In genomic region chr7:770336-770735, GRCh38 we compare ENCODE assay signal across 24 cellular contexts. TPM values are rescaled to one million over a fixed set of nuclear protein-coding genes. Genes with fewer than 3 reads are reported as not detected.
DNase-seq lines count a peak whose midpoint lies in the region; ATAC-seq, FAIRE-seq and TF ChIP-seq lines count a peak whose summit lies in the region.
"Had no signal": no experiment of that assay in that cellular context is flagged by ENCODE, and none has a peak within 500 bp of the region (broad histone marks: within the 10 kb centered on the region; RNA-seq: fewer than 3 reads in every experiment).

No MANE protein-coding gene starts in this region.

- H3K4me3 ChIP-seq in Caco-2 (ENCODE audit: low read depth, low read length) (no peak overlapping the region), GM12878 (no peak overlapping the region), suprapubic skin (no peak overlapping the region)
- H3K4me3 ChIP-seq: GM23338 had no signal

- H3K27me3 Mint-ChIP-seq in Caco-2 (ENCODE audit: insufficient read depth, unreplicated experiment), result no peaks in the 10 kb centered on the region
- no peaks in the 10 kb centered on the region for H3K27me3 Mint-ChIP-seq in mesothelial cell of epicardium (ENCODE audit: low read depth)
- H3K27me3 Mint-ChIP-seq: naive B cell; stimulated activated memory B cell treated with anti-CD40 and anti-IgM and Interleukin-4, amounts not matched to agents 10 μg/mL and 1 μg/mL and 100 μg/mL, for 72 hours had no signal

- peaks cover 7% of the 10 kb centered on the region for H3K4me1 Mint-ChIP-seq in Caco-2 (ENCODE audit: low read depth, unreplicated experiment)
- peaks cover 22% of the 10 kb centered on the region for H3K4me1 Mint-ChIP-seq in mesothelial cell of epicardium
- H3K4me1 Mint-ChIP-seq: CD14-positive monocyte, GM23338 had no signal

- RAD21 ChIA-PET in GM12878 (lab: Charles Lee; ENCODE audit: unreplicated experiment), result interaction anchor here (1.4 kb wide), 1 partner anchor 448 kb away, joined by 3 read pairs; no protein-coding TSS in a partner anchor

- DNase-seq in Caco-2 (no peak), GM12878 (ENCODE audit: low read depth, low spot score) (no peak), mesothelial cell of epicardium (ENCODE audit: low spot score in 2 of 2, unreplicated experiment in 2 of 2) (no peak), suprapubic skin (ENCODE audit: low spot score in 2 of 2) (no peak), NCI-H187 (lab: John Stamatoyannopoulos, UW) (no peak), foreskin melanocyte (no peak)
- DNase-seq in stimulated activated CD4-positive, alpha-beta T cell treated with anti-CD3 and anti-CD28 coated beads, Interleukin-4, amount 100 ng/mL, for 4 hours, result no peak
- DNase-seq: activated CD4-positive, alpha-beta T cell treated with anti-CD3 and anti-CD28 coated beads for 4 hours; activated naive CD4-positive, alpha-beta T cell treated with anti-CD3 and anti-CD28 coated beads for 36 hours; activated T-cell treated with anti-CD3 and anti-CD28 coated beads, Interleukin-2, amount 50 U/mL, for 72 hours; central memory CD4-positive, alpha-beta T cell; dorsolateral prefrontal cortex; islet precursor cell; naive B cell; NCI-H1092; NCI-H2081; NCI-H446; SHP77; stimulated activated CD4-positive, alpha-beta T cell treated with anti-CD3 and anti-CD28 coated beads, Interleukin-1b, Interleukin-23, amount 100 ng/mL, for 48 hours; T-helper 1 cell; trophoblast cell had no signal

- H3K4me3 Mint-ChIP-seq in Caco-2 (ENCODE audit: unreplicated experiment) (no peak overlapping the region), mesothelial cell of epicardium (no peak overlapping the region)
- H3K4me3 Mint-ChIP-seq: activated naive CD4-positive, alpha-beta T cell treated with anti-CD3 and anti-CD28 coated beads for 36 hours; activated T-cell treated with anti-CD3 and anti-CD28 coated beads, Interleukin-2, amount 50 U/mL, for 72 hours; CD14-positive monocyte; GM23338; naive B cell; stimulated activated memory B cell treated with anti-CD40 and anti-IgM and Interleukin-4, amounts not matched to agents 10 μg/mL and 1 μg/mL and 100 μg/mL, for 72 hours had no signal

- H3K27ac ChIP-seq in GM12878 (ENCODE audit: control insufficient read depth, insufficient read depth), result no peak overlapping the region
- peak overlapping the region; percentile 45 for H3K27ac ChIP-seq in suprapubic skin

- H3K4me1 ChIP-seq in Caco-2 (peaks cover 24% of the 10 kb centered on the region), GM12878 (ENCODE audit: control insufficient read depth, insufficient read depth, low read length) (no peaks in the 10 kb centered on the region), suprapubic skin (peaks cover 23% of the 10 kb centered on the region)

- H3K27ac Mint-ChIP-seq in Caco-2 (ENCODE audit: unreplicated experiment) (peak overlapping the region; percentile 63), mesothelial cell of epicardium (peak overlapping the region; percentile 62)
- H3K27ac Mint-ChIP-seq: activated naive CD4-positive, alpha-beta T cell treated with anti-CD3 and anti-CD28 coated beads for 36 hours; activated T-cell treated with anti-CD3 and anti-CD28 coated beads, Interleukin-2, amount 50 U/mL, for 72 hours; GM23338; stimulated activated memory B cell treated with anti-CD40 and anti-IgM and Interleukin-4, amounts not matched to agents 10 μg/mL and 1 μg/mL and 100 μg/mL, for 72 hours had no signal

- no peak overlapping the region for H3K9ac ChIP-seq in GM12878 (ENCODE audit: control insufficient read depth, insufficient read depth, low read length)

- no peak overlapping the region for H3K4me2 ChIP-seq in GM12878 (ENCODE audit: control insufficient read depth, insufficient read depth)
- H3K4me2 ChIP-seq: GM23338 had no signal

- H3K36me3 ChIP-seq in Caco-2 (ENCODE audit: control insufficient read depth, insufficient read depth, low read length), result peaks cover 4% of the 10 kb centered on the region
- peaks cover 4 to 6% of the 10 kb centered on the region in 2 experiments; a peak in 3 of 4 replicates for H3K36me3 ChIP-seq in GM12878 (ENCODE audit: control insufficient read depth in 2 of 2, insufficient read depth in 2 of 2, low read length in 1 of 2)
- H3K36me3 ChIP-seq in suprapubic skin, result peaks cover 24% of the 10 kb centered on the region

- FAIRE-seq in GM12878 (lab: Jason Lieb, UNC), result no peak

- H3K36me3 Mint-ChIP-seq in Caco-2 (ENCODE audit: insufficient read depth, unreplicated experiment) (peaks cover 67% of the 10 kb centered on the region), mesothelial cell of epicardium (peaks cover 29% of the 10 kb centered on the region)

- no peak for ATAC-seq in GM12878
- ATAC-seq: activated T-cell treated with anti-CD3 and anti-CD28 coated beads, Interleukin-2, amount 50 U/mL, for 72 hours; GM23338 had no signal

- TF ChIP-seq RAD21 in GM12878 (IDR thresholded peaks at IDR 0.05; ENCODE audit: insufficient read depth, low read depth, low read length), result no peak

- in situ Hi-C loops in GM12878 (cut with MboI), result no loop called here

- no peaks in the 10 kb centered on the region for H3K9me3 Mint-ChIP-seq in Caco-2 (ENCODE audit: unreplicated experiment)
- H3K9me3 Mint-ChIP-seq in mesothelial cell of epicardium, result no peaks in the 10 kb centered on the region
- H3K9me3 Mint-ChIP-seq: activated naive CD4-positive, alpha-beta T cell treated with anti-CD3 and anti-CD28 coated beads for 36 hours; activated T-cell treated with anti-CD3 and anti-CD28 coated beads, Interleukin-2, amount 50 U/mL, for 72 hours; GM23338; naive B cell; stimulated activated memory B cell treated with anti-CD40 and anti-IgM and Interleukin-4, amounts not matched to agents 10 μg/mL and 1 μg/mL and 100 μg/mL, for 72 hours had no signal

- intact Hi-C loops in Caco-2 (cut with micrococcal nuclease; ENCODE audit: unreplicated experiment), result no loop called here
- intact Hi-C loops in GM12878 (cut with micrococcal nuclease; ENCODE audit: unreplicated experiment), result loop anchor here (5.0 kb wide), 1 partner anchor 448 kb away; no protein-coding TSS in a partner anchor

- WGBS in GM12878 (ENCODE audit: insufficient coverage, insufficient replicate concordance, low lambda C conversion rate, missing lambda C conversion rate), result 71% methylated on average over 14 of the region's 14 CpGs
- 84% methylated on average over 5 of the region's 14 CpGs for WGBS in suprapubic skin

- no peaks in the 10 kb centered on the region for H3K27me3 ChIP-seq in Caco-2 (replicated peaks; ENCODE audit: control insufficient read depth, insufficient read depth, low read length)
- no peaks in the 10 kb centered on the region for H3K27me3 ChIP-seq in GM12878 (replicated peaks in 1 of 2; ENCODE audit: control insufficient read depth in 2 of 2, insufficient read depth in 2 of 2, low read length in 1 of 2)
- no peaks in the 10 kb centered on the region for H3K27me3 ChIP-seq in suprapubic skin
- H3K27me3 ChIP-seq: dorsolateral prefrontal cortex had no signal

- POLR2A ChIA-PET in Caco-2 (lab: Charles Lee), result no interaction called here
- POLR2A ChIA-PET in GM12878 (lab: Charles Lee), result interaction anchor here (0.6 kb wide), 1 partner anchor 198 kb away, joined by 3 read pairs; no protein-coding TSS in a partner anchor

- TF ChIP-seq CTCF in Caco-2 (IDR thresholded peaks at IDR 0.05; ENCODE audit: insufficient read depth in 1 of 2, low read depth in 1 of 2, low read length in 1 of 2, severe bottlenecking in 1 of 2, unreplicated experiment in 1 of 2) (no peak), GM12878 (IDR thresholded peaks at IDR 0.05 in 2 of 3, conservative IDR thresholded peaks at IDR 0.05 in 1 of 3; ENCODE audit: control insufficient read depth in 2 of 3, extremely low read depth in 1 of 3, insufficient read depth in 1 of 3, low read depth in 3 of 3, low read length in 3 of 3) (no peak), mesothelial cell of epicardium (IDR thresholded peaks at IDR 0.05; ENCODE audit: unreplicated experiment) (no peak), suprapubic skin (IDR thresholded peaks at IDR 0.05) (no peak)

- SMC1A ChIA-PET in GM12878 (lab: Charles Lee; ENCODE audit: uncharacterized antibody, unreplicated experiment), result interaction anchor here (0.6 to 1.0 kb wide), 2 partner anchors 437 to 444 kb away, joined by 4 read pairs; no protein-coding TSS in a partner anchor

- TF ChIP-seq EP300 in GM12878 (IDR thresholded peaks at IDR 0.05; ENCODE audit: borderline replicate concordance in 1 of 2, control insufficient read depth in 1 of 2, low read depth in 2 of 2, low read length in 2 of 2) (no peak), suprapubic skin (IDR thresholded peaks at IDR 0.05) (no peak)

- TF ChIP-seq POLR2A in GM12878 (IDR thresholded peaks at IDR 0.05; ENCODE audit: low read depth, low read length) (no peak), suprapubic skin (IDR thresholded peaks at IDR 0.05) (no peak)

- no peaks in the 10 kb centered on the region for H3K9me3 ChIP-seq in Caco-2
- H3K9me3 ChIP-seq in GM12878 (replicated peaks; ENCODE audit: control insufficient read depth, insufficient read depth, low read length), result no peaks in the 10 kb centered on the region
- no peaks in the 10 kb centered on the region for H3K9me3 ChIP-seq in suprapubic skin

- H2AFZ ChIP-seq in GM12878 (ENCODE audit: control insufficient read depth, low read depth, low read length), result no peak overlapping the region
- H2AFZ ChIP-seq: GM23338 had no signal

- BruUV-seq in Caco-2 (replicated peaks; lab: Mats Ljungman, UMichigan) (no TSS peak), GM12878 (replicated peaks; lab: Mats Ljungman, UMichigan) (no TSS peak)

- CTCF ChIA-PET in Caco-2 (lab: Charles Lee), result interaction anchor here (1.0 kb wide), 1 partner anchor 449 kb away, joined by 3 read pairs; no protein-coding TSS in a partner anchor
- CTCF ChIA-PET in GM12878 (lab: Yijun Ruan, JAX), result no interaction called here

- no peaks in the 10 kb centered on the region for H4K20me1 ChIP-seq in GM12878 (ENCODE audit: control insufficient read depth, insufficient read depth)

- no peaks in the 10 kb centered on the region for H3K79me2 ChIP-seq in GM12878 (ENCODE audit: control insufficient read depth, insufficient read depth, low read length)

RNA-seq across cellular contexts. Expression of gene PRKAR1B, which starts 43.3 kb away (rescaled TPM):
- total RNA-seq in Caco-2 (2022) (56.6 and 60.0 TPM in 2 replicates), GM12878 (2014; rRNA removed) (22.2 and 22.3 TPM in 2 replicates), GM12878 (2014; rRNA removed; fragmentation: Illumina TruSeq; extraction: Trizol) (11.4 and 15.5 TPM in 2 replicates), GM12878 (2021) (31.8 and 41.2 TPM in 2 replicates), mesothelial cell of epicardium (48.0 to 53.7 TPM (median 50.6 TPM) in 3 replicates), suprapubic skin (10 to 100 TPM in 2 of 4 donors, 1 to 10 TPM in 2; 8.2 to 12.3 (median 10.5) TPM)
- 13.5 and 21.0 TPM in 2 replicates for total RNA-seq in GM12878 (2013; cell fraction: nucleolus; rRNA removed)
- 4.8 TPM for polyA plus RNA-seq in GM12878 (2011; ENCODE audit: low read depth)
- polyA plus RNA-seq in GM12878 (2011; rRNA removed) (11.9 and 16.3 TPM in 2 replicates), GM12878 (2014; fragmentation: Illumina TruSeq; extraction: Trizol) (4.1 and 11.6 TPM in 2 replicates), GM12878 (2014; fragmentation: Nextera tagmentation; extraction: Ambion mirVana) (1 to 10 TPM; 1.4 to 3.9 TPM), GM12878 (2014; rRNA removed) (29.1 and 30.9 TPM in 2 replicates), GM12878 (2016; fragmentation: Nextera tagmentation; extraction: Ambion mirVana) (10 to 100 TPM; 44.9 to 45.6 TPM)
- 21.8 and 29.6 TPM in 2 replicates for polyA plus RNA-seq in GM12878 (2011; cell fraction: cytosol; rRNA removed)
- polyA plus RNA-seq in GM12878 (2011; cell fraction: nucleus; rRNA removed), result 14.7 and 22.0 TPM in 2 replicates
- polyA plus RNA-seq in GM12878 (2012), result 16.4 and 19.8 TPM in 2 replicates
- 31.2 and 36.1 TPM in 2 replicates for polyA minus RNA-seq in GM12878 (2011; rRNA and poly(A)+ RNA removed)
- 9.5 and 15.7 TPM in 2 replicates for polyA minus RNA-seq in GM12878 (2011; cell fraction: cytosol; rRNA and poly(A)+ RNA removed)
- 8.7 and 24.2 TPM in 2 replicates for polyA minus RNA-seq in GM12878 (2011; cell fraction: nucleus; rRNA and poly(A)+ RNA removed)

RNA-seq across cellular contexts. Expression of gene DNAAF5, which starts 43.8 kb away (rescaled TPM):
- total RNA-seq in Caco-2 (2022) (51.4 and 53.4 TPM in 2 replicates), GM12878 (2014; rRNA removed) (28.3 and 30.0 TPM in 2 replicates), GM12878 (2014; rRNA removed; fragmentation: Illumina TruSeq; extraction: Trizol) (7.0 and 7.5 TPM in 2 replicates), GM12878 (2021) (35.6 and 38.3 TPM in 2 replicates), mesothelial cell of epicardium (33.9 to 39.0 TPM (median 36.9 TPM) in 3 replicates), suprapubic skin (10 to 100 TPM; 26.7 to 34.4 (median 29.0) TPM)
- total RNA-seq in GM12878 (2013; cell fraction: nucleolus; rRNA removed), result 37.2 and 37.4 TPM in 2 replicates
- polyA plus RNA-seq in GM12878 (2011; ENCODE audit: low read depth), result 10.0 TPM
- polyA plus RNA-seq in GM12878 (2011; rRNA removed) (5.0 and 10.6 TPM in 2 replicates), GM12878 (2014; fragmentation: Illumina TruSeq; extraction: Trizol) (7.2 and 10.1 TPM in 2 replicates), GM12878 (2014; fragmentation: Nextera tagmentation; extraction: Ambion mirVana) (1 to 10 TPM; 1.8 to 5.3 TPM), GM12878 (2014; rRNA removed) (21.0 and 28.7 TPM in 2 replicates), GM12878 (2016; fragmentation: Nextera tagmentation; extraction: Ambion mirVana) (1 to 10 TPM; 6.9 to 8.2 TPM)
- 18.5 and 20.1 TPM in 2 replicates for polyA plus RNA-seq in GM12878 (2011; cell fraction: cytosol; rRNA removed)
- polyA plus RNA-seq in GM12878 (2011; cell fraction: nucleus; rRNA removed), result 33.6 and 49.8 TPM in 2 replicates
- 13.9 and 20.0 TPM in 2 replicates for polyA plus RNA-seq in GM12878 (2012)
- polyA minus RNA-seq in GM12878 (2011; rRNA and poly(A)+ RNA removed), result 13.0 and 28.4 TPM in 2 replicates
- polyA minus RNA-seq in GM12878 (2011; cell fraction: cytosol; rRNA and poly(A)+ RNA removed), result 23.8 and 24.5 TPM in 2 replicates
- polyA minus RNA-seq in GM12878 (2011; cell fraction: nucleus; rRNA and poly(A)+ RNA removed), result 10.9 and 18.8 TPM in 2 replicates
